In genomic region chr5:80125022-80125961, GRCh38 we compare ENCODE assay signal across 9 cellular contexts.
A peak's percentile ranks its signal among the peaks of the same experiment; 100 is the strongest.
DNase-seq lines count a peak whose midpoint lies in the region; ATAC-seq, FAIRE-seq and TF ChIP-seq lines count a peak whose summit lies in the region.
"Had no signal": no experiment of that assay in that cellular context is flagged by ENCODE, and none has a peak within 500 bp of the region (broad histone marks: within the 10 kb centered on the region; RNA-seq: fewer than 3 reads in every experiment).

No MANE protein-coding gene starts in this region.

- peak; percentile 97 for FAIRE-seq in GM19239 (lab: Jason Lieb, UNC)
- FAIRE-seq: TTC549 had no signal

- ATAC-seq in HG03095 (IDR thresholded peaks at IDR 0.05; ENCODE audit: unreplicated experiment), result peak; percentile 85
- ATAC-seq in activated naive CD4-positive, alpha-beta T cell treated with anti-CD3 and anti-CD28 coated beads, Interleukin-2, amount 50 U/mL, for 72 hours, result peak in 1 of 2 donors; percentile 34
- no peak for ATAC-seq in left colon

- H3K9me3 Mint-ChIP-seq in activated naive CD4-positive, alpha-beta T cell treated with anti-CD3 and anti-CD28 coated beads, Interleukin-2, amount 50 U/mL, for 72 hours, result peaks cover 0 to under 1% of the 10 kb centered on the region in 2 donors

- intact Hi-C loops in left colon (cut with DNase I, micrococcal nuclease), result no loop called here

- peak; percentile 87 for DNase-seq in CD1c-positive myeloid dendritic cell (ENCODE audit: extremely low spot score)
- DNase-seq in GM19239 (ENCODE audit: insufficient read length, low spot score), result peak; percentile 38
- no peak for DNase-seq in activated naive CD4-positive, alpha-beta T cell treated with anti-CD3 and anti-CD28 coated beads, Interleukin-2, amount 50 U/mL, for 72 hours (ENCODE audit: low spot score in 2 of 2)
- no peak for DNase-seq in HCEC 1CT
- DNase-seq in left colon, result no peak
- DNase-seq in erythroblast (lab: John Stamatoyannopoulos, UW), result no peak
- no peak for DNase-seq in SHP77 treated with DMSO at 0.1 percent for 48 hours (lab: John Stamatoyannopoulos, UW)

- peaks cover 8 to 10% of the 10 kb centered on the region in 2 donors for H3K36me3 Mint-ChIP-seq in activated naive CD4-positive, alpha-beta T cell treated with anti-CD3 and anti-CD28 coated beads, Interleukin-2, amount 50 U/mL, for 72 hours

- H3K27ac Mint-ChIP-seq in activated naive CD4-positive, alpha-beta T cell treated with anti-CD3 and anti-CD28 coated beads, Interleukin-2, amount 50 U/mL, for 72 hours, result peak overlapping the region; percentile 51 to 67

- TF ChIP-seq POLR2A in erythroblast (IDR thresholded peaks at IDR 0.05; ENCODE audit: low read length), result no peak

Comparison
In these comparisons a context has a peak if more than half of its experiments do, and no peak if none do; other contexts are left out.
1. DNase-seq: peak in CD1c-positive myeloid dendritic cell (single experiment) and GM19239 (single experiment); none in activated naive CD4-positive, alpha-beta T cell treated with anti-CD3 and anti-CD28 coated beads, Interleukin-2, amount 50 U/mL, for 72 hours (0 of 2), HCEC 1CT (single experiment), left colon (0 of 2), erythroblast (0 of 2) and SHP77 treated with DMSO at 0.1 percent for 48 hours (single experiment).